32 cellular contexts compared by ENCODE assay signal in genomic region chr7:155418304-155418703, GRCh38. TPM values are rescaled to one million over a fixed set of nuclear protein-coding genes. Genes with fewer than 3 reads are reported as not detected.
"Had no signal": no experiment of that assay in that cellular context is flagged by ENCODE, and none has a peak within 500 bp of the region (broad histone marks: within the 10 kb centered on the region; RNA-seq: fewer than 3 reads in every experiment).

No MANE protein-coding gene starts in this region.

- H3K9ac ChIP-seq: neural progenitor cell had no signal

- H3K36me3 ChIP-seq: left lung, lower lobe of right lung, neural progenitor cell, ovary, right atrium auricular region, right lobe of liver, transverse colon, upper lobe of left lung, vagina had no signal

- H3K4me2 ChIP-seq: neural progenitor cell, smooth muscle cell had no signal

- H3K9me3 ChIP-seq: left lung, lower lobe of right lung, ovary, right atrium auricular region, right lobe of liver, transverse colon, upper lobe of left lung, vagina had no signal

- H3K4me1 ChIP-seq: left lung, lower lobe of right lung, neural progenitor cell, right atrium auricular region, right lobe of liver, transverse colon, upper lobe of left lung, vagina had no signal

- H2AFZ ChIP-seq: neural progenitor cell had no signal

- H3K27me3 ChIP-seq: ovary, right lobe of liver, upper lobe of left lung, vagina had no signal

- DNase-seq: hypothalamus; immature natural killer cell; kidney; left colon; lower lobe of right lung; mammary epithelial cell; mesenchymal stem cell; naive B cell; natural killer cell; nephron progenitor cell; ovary; right lobe of liver; stimulated activated CD4-positive, alpha-beta T cell treated with anti-CD3 and anti-CD28 coated beads, Interleukin-1b, Interleukin-23, amount 100 ng/mL, for 48 hours; stimulated activated CD4-positive, alpha-beta T cell treated with anti-CD3 and anti-CD28 coated beads, Interleukin-2, amount 100 ng/mL, for 48 hours; stimulated activated CD4-positive, alpha-beta T cell treated with anti-CD3 and anti-CD28 coated beads, Interleukin-4, amount 100 ng/mL, for 4 hours; stimulated activated CD8-positive, alpha-beta memory T cell treated with anti-CD3 and anti-CD28 coated beads, Interleukin-4, amount 100 ng/mL, for 48 hours; stimulated activated naive CD4-positive, alpha-beta T cell treated with Interleukin-2 at 50 U/mL for 16 hours; stimulated activated naive CD8-positive, alpha-beta T cell treated with anti-CD3 and anti-CD28 coated beads, Interleukin-15, amount 100 ng/mL, for 72 hours; transverse colon; upper lobe of left lung had no signal

- ATAC-seq: left colon; left lung; lower lobe of right lung; natural killer cell; right lobe of liver; stimulated activated memory B cell treated with anti-CD40 and anti-IgM and Interleukin-4, amounts not matched to agents 10 μg/mL and 1 μg/mL and 100 μg/mL, for 72 hours; stimulated activated naive CD8-positive, alpha-beta T cell treated with anti-CD3 and anti-CD28 coated beads, Interleukin-15, amount 100 ng/mL, for 72 hours had no signal

- H3K27ac ChIP-seq: left lung, lower lobe of right lung, neural progenitor cell, ovary, right atrium auricular region, right lobe of liver, transverse colon, upper lobe of left lung, vagina had no signal

- H3K4me3 ChIP-seq: left lung, lower lobe of right lung, neural progenitor cell, ovary, right atrium auricular region, right lobe of liver, smooth muscle cell, transverse colon, upper lobe of left lung, vagina had no signal

RNA-seq across cellular contexts. Expression of gene EN2, which starts 39.6 kb away (rescaled TPM):
- total RNA-seq: left colon, left lung, lower lobe of right lung, mucosa of gallbladder, natural killer cell, progenitor cell of endocrine pancreas, pulmonary artery endothelial cell, right atrium auricular region, right lobe of liver, smooth muscle cell, temporal lobe, transverse colon, upper lobe of left lung, urinary bladder had no signal
- polyA plus RNA-seq: immature natural killer cell, liver, mammary epithelial cell, smooth muscle cell had no signal
